Comparison of ENCODE assay signal across 7 cellular contexts in genomic region chr5:140108093-140109049, GRCh38. TPM values are rescaled to one million over a fixed set of nuclear protein-coding genes. Genes with fewer than 3 reads are reported as not detected.
DNase-seq lines count a peak whose midpoint lies in the region; ATAC-seq and TF ChIP-seq lines count a peak whose summit lies in the region.

No MANE protein-coding gene starts in this region.

- peak overlapping the region; percentile 80 for H3K4me2 ChIP-seq in Loucy (ENCODE audit: low read depth, low read length, poor library complexity, severe bottlenecking)

- DNase-seq in GM10266 (ENCODE audit: extremely low spot score) (no peak), activated gamma-delta T cell treated with Interleukin-2 at 50 U/mL for 16 hours (peak; percentile 14), heart right ventricle (peak; percentile 18 to 20), retina (peak; percentile 83)

- WGBS in heart right ventricle, 2 donors: 4 to 5% methylated on average over 45 to 53 of the region's 53 CpGs

- H3K9me3 ChIP-seq in Loucy (ENCODE audit: insufficient read depth, low read depth, low read length) (no peaks in the 10 kb centered on the region), heart right ventricle (no peaks in the 10 kb centered on the region)

- H3F3A ChIP-seq in Loucy (ENCODE audit: low read depth): peaks cover 7% of the 10 kb centered on the region; the same call in 1 of the 2 replicates

- H3K4me3 ChIP-seq in Loucy (ENCODE audit: low read length, poor library complexity, severe bottlenecking) (peak overlapping the region; percentile 79), heart right ventricle (peak overlapping the region; percentile 61 to 85 (median 76))

- H3K27me3 ChIP-seq in Loucy (ENCODE audit: insufficient read depth, low read length, poor library complexity, severe bottlenecking) (no peaks in the 10 kb centered on the region), heart right ventricle (peaks cover 0 to 45% (median 0%) of the 10 kb centered on the region in 7 donors)

- H3K27ac ChIP-seq in heart right ventricle: peak overlapping the region; percentile 94 to 100 (median 98)

- intact Hi-C loops in heart right ventricle (cut with DNase I): loop anchor here in 5 of 10 donors (5.0 kb wide), 3 partner anchors 34 to 39 kb away; no protein-coding TSS in a partner anchor

- H2AFZ ChIP-seq in Loucy (ENCODE audit: low read length): peak overlapping the region; percentile 56

- TF ChIP-seq CTCF in GM10266 (IDR thresholded peaks at IDR 0.05; ENCODE audit: control insufficient read depth, insufficient read depth, low read depth, missing control alignments): peak; percentile 3
- no peak for TF ChIP-seq CTCF in Loucy (conservative IDR thresholded peaks at IDR 0.05; ENCODE audit: low read length)
- no peak for TF ChIP-seq CTCF in heart right ventricle (IDR thresholded peaks at IDR 0.05)

- ATAC-seq in heart right ventricle: peak in 2 of 8 donors; percentile 12 to 29
- ATAC-seq in HG02981 (IDR thresholded peaks at IDR 0.05; ENCODE audit: unreplicated experiment): no peak
- no peak for ATAC-seq in GM19328 (IDR thresholded peaks at IDR 0.05; ENCODE audit: unreplicated experiment)

- no peaks in the 10 kb centered on the region for H3K9me2 ChIP-seq in Loucy (replicated peaks; ENCODE audit: low read depth, low read length)

- H3K9ac ChIP-seq in Loucy (ENCODE audit: low read depth, low read length, poor library complexity, severe bottlenecking): peak overlapping the region; percentile 93

- peaks cover 43% of the 10 kb centered on the region for H4K20me1 ChIP-seq in Loucy (ENCODE audit: insufficient read depth, low read length, poor library complexity, severe bottlenecking)

- H3K36me3 ChIP-seq in Loucy (ENCODE audit: insufficient read depth, low read length) (no peaks in the 10 kb centered on the region), heart right ventricle (no peaks in the 10 kb centered on the region)

- peaks cover 50% of the 10 kb centered on the region for H3K79me2 ChIP-seq in Loucy (ENCODE audit: insufficient read depth, low read length)

- H3K4me1 ChIP-seq in Loucy (ENCODE audit: insufficient read depth, low read length, poor library complexity, severe bottlenecking) (peaks cover 46% of the 10 kb centered on the region), heart right ventricle (peaks cover 0 to 62% (median 48%) of the 10 kb centered on the region in 9 donors)

RNA-seq across cellular contexts. Expression of gene PURA, which starts 5.5 kb away (rescaled TPM):
- total RNA-seq in heart right ventricle: 10 to 100 TPM; 19.4 to 27.7 (median 24.5) TPM
- 1 to 10 TPM; 3.2 to 7.5 TPM for polyA plus RNA-seq in heart right ventricle

RNA-seq across cellular contexts. Expression of gene IGIP, which starts 17.4 kb away (rescaled TPM):
- 10 to 100 TPM in 8 of 10 donors, 1 to 10 TPM in 2; 9.5 to 17.2 (median 13.0) TPM for total RNA-seq in heart right ventricle
- polyA plus RNA-seq in heart right ventricle: 10 to 100 TPM in 1 of 2 donors, 1 to 10 TPM in 1; 5.0 to 12.1 TPM
